ENCODE assay signal across 15 cellular contexts in the genomic region with DNA sequence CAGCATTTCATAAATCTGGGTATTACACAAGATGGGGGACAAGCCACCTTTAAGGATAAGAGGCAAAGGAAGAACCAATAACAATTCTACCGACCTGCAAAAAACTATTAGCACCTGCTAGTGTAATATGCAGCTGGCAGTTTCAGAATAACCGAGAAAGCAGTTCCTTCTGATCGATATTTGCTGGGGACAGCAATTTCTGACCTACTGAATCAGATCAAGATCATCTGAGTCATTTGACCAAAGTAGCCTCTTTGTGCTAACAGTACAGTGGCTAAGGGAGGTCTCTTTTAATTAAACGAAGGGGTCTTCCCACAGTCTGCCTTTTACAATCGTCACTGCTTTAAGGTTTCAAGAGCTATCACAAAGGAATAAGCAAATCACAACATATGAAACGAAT.
DNase-seq lines count a peak whose midpoint lies in the region; ATAC-seq, FAIRE-seq and TF ChIP-seq lines count a peak whose summit lies in the region.
"Had no signal": no experiment of that assay in that cellular context is flagged by ENCODE, and none has a peak within 500 bp of the region (broad histone marks: within the 10 kb centered on the region; RNA-seq: fewer than 3 reads in every experiment).

No MANE protein-coding gene starts in this region.

- no peak overlapping the region for H4K91ac ChIP-seq in neuronal stem cell (ENCODE audit: low read depth, low read length, poor library complexity)

- no peaks in the 10 kb centered on the region for H3K79me1 ChIP-seq in neuronal stem cell (ENCODE audit: low read depth, low read length)

- H3K9ac ChIP-seq in neuronal stem cell (ENCODE audit: low read depth, low read length, poor library complexity), result no peak overlapping the region

- ATAC-seq in HG02678 (IDR thresholded peaks at IDR 0.05; ENCODE audit: unreplicated experiment) (peak; percentile 86), HG03558 (IDR thresholded peaks at IDR 0.05; ENCODE audit: extremely low read depth, unreplicated experiment) (peak; percentile 37)
- ATAC-seq: A549, heart left ventricle had no signal

- no peak overlapping the region for H3K4ac ChIP-seq in neuronal stem cell (ENCODE audit: low read length)

- H3K4me3 ChIP-seq in neuronal stem cell (ENCODE audit: low read length in 2 of 2), result no peak overlapping the region
- H3K4me3 ChIP-seq: A549, heart left ventricle, smooth muscle cell had no signal

- peaks cover 3 to 27% of the 10 kb centered on the region in 2 donors for H3K4me1 ChIP-seq in neuronal stem cell (ENCODE audit: control insufficient read depth in 2 of 2, insufficient read depth in 1 of 2, low read depth in 1 of 2, low read length in 2 of 2)
- H3K4me1 ChIP-seq: A549 had no signal

- H3K18ac ChIP-seq in neuronal stem cell (ENCODE audit: low read length), result no peak overlapping the region

- no peak overlapping the region for H2AFZ ChIP-seq in neuronal stem cell (ENCODE audit: low read length)

- H2BK12ac ChIP-seq in neuronal stem cell (ENCODE audit: low read length), result no peak overlapping the region

- no peak overlapping the region for H2BK15ac ChIP-seq in neuronal stem cell (ENCODE audit: low read length)

- no peak overlapping the region for H3K23ac ChIP-seq in neuronal stem cell (ENCODE audit: low read depth, low read length, poor library complexity)

- no CpG with 5 or more reads among the region's 6 CpGs for WGBS in neuronal stem cell (ENCODE audit: extremely low coverage in 2 of 2, insufficient read length in 2 of 2, insufficient replicate concordance in 1 of 2), 2 donors

- no peak overlapping the region for H4K8ac ChIP-seq in neuronal stem cell (ENCODE audit: low read depth, low read length)

- H3K27ac ChIP-seq in neuronal stem cell (replicated peaks; ENCODE audit: low read length), result no peak overlapping the region
- H3K27ac ChIP-seq: A549, brain microvascular endothelial cell, heart left ventricle had no signal

- no peak overlapping the region for H2AK5ac ChIP-seq in neuronal stem cell (ENCODE audit: low read depth, low read length)

- no peaks in the 10 kb centered on the region for H3K27me3 ChIP-seq in neuronal stem cell (ENCODE audit: control insufficient read depth in 3 of 3, insufficient read depth in 3 of 3, low read depth in 1 of 3, low read length in 3 of 3)
- H3K27me3 ChIP-seq: brain microvascular endothelial cell, heart left ventricle had no signal

- no peak for TF ChIP-seq CTCF in GM10266 (IDR thresholded peaks at IDR 0.05; ENCODE audit: control insufficient read depth, insufficient read depth, low read depth, missing control alignments)

- no peaks in the 10 kb centered on the region for H3K9me3 ChIP-seq in neuronal stem cell (replicated peaks in 1 of 2; ENCODE audit: control insufficient read depth in 2 of 2, insufficient read depth in 1 of 2, low read depth in 1 of 2, low read length in 2 of 2)
- H3K9me3 ChIP-seq: A549, heart left ventricle had no signal

- H3K4me2 ChIP-seq in neuronal stem cell (ENCODE audit: insufficient read depth, low read length, poor library complexity, severe bottlenecking), result no peak overlapping the region
- H3K4me2 ChIP-seq: A549, smooth muscle cell had no signal

- peak; percentile 89 for FAIRE-seq in GM19239 (lab: Jason Lieb, UNC)
- FAIRE-seq: A549, endothelial cell of umbilical vein had no signal

- H2BK5ac ChIP-seq in neuronal stem cell (ENCODE audit: low read length), result no peak overlapping the region

- H2BK120ac ChIP-seq in neuronal stem cell (ENCODE audit: low read depth, low read length), result no peak overlapping the region

- no peak overlapping the region for H3K14ac ChIP-seq in neuronal stem cell (ENCODE audit: low read length)

- DNase-seq in GM10266 (ENCODE audit: extremely low spot score), result peak; percentile 35
- peak; percentile 30 for DNase-seq in GM19239 (ENCODE audit: insufficient read length, low spot score)
- DNase-seq in HPDE6-E6E7 (ENCODE audit: extremely low spot score), result no peak
- DNase-seq in activated T-cell treated with anti-CD3 and anti-CD28 coated beads for 4 hours, result no peak
- no peak for DNase-seq in neuronal stem cell (ENCODE audit: low spot score)
- DNase-seq in NCI-H1417 treated with DMSO at 0.1 percent for 48 hours (lab: John Stamatoyannopoulos, UW), result no peak
- DNase-seq: activated CD4-positive, alpha-beta T cell treated with anti-CD3 and anti-CD28 coated beads for 4 hours; brain microvascular endothelial cell; heart left ventricle; NCI-H2081 had no signal

- H3K36me3 ChIP-seq in neuronal stem cell (replicated peaks in 1 of 2; ENCODE audit: control insufficient read depth in 2 of 2, insufficient read depth in 2 of 2, low read length in 2 of 2), result no peaks in the 10 kb centered on the region
- H3K36me3 ChIP-seq: brain microvascular endothelial cell, heart left ventricle had no signal

Comparison
In these comparisons a context has a peak if more than half of its experiments do, and no peak if none do; other contexts are left out.
1. DNase-seq: peak in GM10266 (single experiment) and GM19239 (single experiment); none in HPDE6-E6E7 (single experiment), activated T-cell treated with anti-CD3 and anti-CD28 coated beads for 4 hours (single experiment), neuronal stem cell (single experiment) and NCI-H1417 treated with DMSO at 0.1 percent for 48 hours (single experiment).